ENCODE assay signal across 11 cellular contexts in genomic region chr16:8720080-8720966, GRCh38. TPM values are rescaled to one million over a fixed set of nuclear protein-coding genes. Genes with fewer than 3 reads are reported as not detected.
DNase-seq lines count a peak whose midpoint lies in the region; ATAC-seq and TF ChIP-seq lines count a peak whose summit lies in the region.
"Had no signal": no experiment of that assay in that cellular context is flagged by ENCODE, and none has a peak within 500 bp of the region (broad histone marks: within the 10 kb centered on the region; RNA-seq: fewer than 3 reads in every experiment).

No MANE protein-coding gene starts in this region.

- no peak overlapping the region for H3K27ac ChIP-seq in CD4-positive, alpha-beta memory T cell (ENCODE audit: low read depth, low read length)
- H3K27ac ChIP-seq in ascending aorta, result no peak overlapping the region
- H3K27ac ChIP-seq: BLaER1 treated with 17β-estradiol and CSF1 and Interleukin-3, amounts not matched to agents 10 nM and 100 nM had no signal

- no peaks in the 10 kb centered on the region for H3K9me3 ChIP-seq in CD4-positive, alpha-beta memory T cell (ENCODE audit: control insufficient read depth in 1 of 2, low read length in 2 of 2)
- peaks cover 0 to 7% of the 10 kb centered on the region in 2 donors for H3K9me3 ChIP-seq in ascending aorta

- peak; percentile 32; the same call in 1 of the 3 replicates for ATAC-seq in SK-N-SH treated with all-trans-retinoic acid at 6 μM for 48 hours
- ATAC-seq in left colon, result peak; percentile 46
- ATAC-seq in activated CD4-positive, alpha-beta T cell treated with anti-CD3 and anti-CD28 coated beads for 36 hours, result no peak
- no peak for ATAC-seq in activated naive CD8-positive, alpha-beta T cell treated with anti-CD3 and anti-CD28 coated beads, Interleukin-2, amount 50 U/mL, for 24 hours
- ATAC-seq: T-cell had no signal

- DNase-seq in C1 segment of cervical spinal cord (lab: John Stamatoyannopoulos, UW), result peak in 10 of 14 donors; percentile 10 to 50 (median 29)
- peak; percentile 22 for DNase-seq in NB4 (ENCODE audit: low read depth)
- no peak for DNase-seq in left colon
- no peak for DNase-seq in activated CD4-positive, alpha-beta T cell treated with anti-CD3 and anti-CD28 coated beads for 36 hours
- DNase-seq in CD4-positive, alpha-beta memory T cell, result no peak
- DNase-seq in ascending aorta (ENCODE audit: low spot score in 2 of 2), result no peak
- no peak for DNase-seq in activated naive CD8-positive, alpha-beta T cell treated with anti-CD3 and anti-CD28 coated beads, Interleukin-2, amount 50 U/mL, for 24 hours
- DNase-seq: activated naive CD4-positive, alpha-beta T cell treated with anti-CD3 and anti-CD28 coated beads, Interleukin-2, amount 10 ng/mL, durations not matched to agents 7 days and 5 days; T-cell had no signal

- no peaks in the 10 kb centered on the region for H3K4me1 Mint-ChIP-seq in activated CD4-positive, alpha-beta T cell treated with anti-CD3 and anti-CD28 coated beads for 36 hours
- no peaks in the 10 kb centered on the region for H3K4me1 Mint-ChIP-seq in CD4-positive, alpha-beta memory T cell
- no peaks in the 10 kb centered on the region for H3K4me1 Mint-ChIP-seq in activated naive CD8-positive, alpha-beta T cell treated with anti-CD3 and anti-CD28 coated beads, Interleukin-2, amount 50 U/mL, for 24 hours
- H3K4me1 Mint-ChIP-seq: activated naive CD4-positive, alpha-beta T cell treated with anti-CD3 and anti-CD28 coated beads, Interleukin-2, amount 10 ng/mL, durations not matched to agents 7 days and 5 days; T-cell had no signal

- H3K27me3 Mint-ChIP-seq in activated CD4-positive, alpha-beta T cell treated with anti-CD3 and anti-CD28 coated beads for 36 hours, result no peaks in the 10 kb centered on the region
- H3K27me3 Mint-ChIP-seq in CD4-positive, alpha-beta memory T cell, result no peaks in the 10 kb centered on the region
- H3K27me3 Mint-ChIP-seq in activated naive CD8-positive, alpha-beta T cell treated with anti-CD3 and anti-CD28 coated beads, Interleukin-2, amount 50 U/mL, for 24 hours, result no peaks in the 10 kb centered on the region
- H3K27me3 Mint-ChIP-seq: activated naive CD4-positive, alpha-beta T cell treated with anti-CD3 and anti-CD28 coated beads, Interleukin-2, amount 10 ng/mL, durations not matched to agents 7 days and 5 days; T-cell had no signal

- H3K36me3 Mint-ChIP-seq in activated CD4-positive, alpha-beta T cell treated with anti-CD3 and anti-CD28 coated beads for 36 hours (ENCODE audit: low read depth), result peaks cover 3% of the 10 kb centered on the region
- peaks cover 21 to 31% of the 10 kb centered on the region in 2 donors for H3K36me3 Mint-ChIP-seq in CD4-positive, alpha-beta memory T cell
- H3K36me3 Mint-ChIP-seq in activated naive CD8-positive, alpha-beta T cell treated with anti-CD3 and anti-CD28 coated beads, Interleukin-2, amount 50 U/mL, for 24 hours (ENCODE audit: low read depth), result peaks cover 7% of the 10 kb centered on the region
- H3K36me3 Mint-ChIP-seq: activated naive CD4-positive, alpha-beta T cell treated with anti-CD3 and anti-CD28 coated beads, Interleukin-2, amount 10 ng/mL, durations not matched to agents 7 days and 5 days had no signal

- H3K4me3 ChIP-seq in NB4 (ENCODE audit: low read depth, low read length) (no peak overlapping the region), ascending aorta (no peak overlapping the region)
- no peak overlapping the region for H3K4me3 ChIP-seq in CD4-positive, alpha-beta memory T cell (ENCODE audit: low read length in 2 of 2)
- H3K4me3 ChIP-seq: BLaER1 treated with 17β-estradiol and CSF1 and Interleukin-3, amounts not matched to agents 10 nM and 100 nM had no signal

- no peaks in the 10 kb centered on the region for H3K36me3 ChIP-seq in CD4-positive, alpha-beta memory T cell (ENCODE audit: insufficient read depth, low read length)
- no peaks in the 10 kb centered on the region for H3K36me3 ChIP-seq in ascending aorta

- H3K27ac Mint-ChIP-seq in activated CD4-positive, alpha-beta T cell treated with anti-CD3 and anti-CD28 coated beads for 36 hours, result no peak overlapping the region
- no peak overlapping the region for H3K27ac Mint-ChIP-seq in CD4-positive, alpha-beta memory T cell
- H3K27ac Mint-ChIP-seq in activated naive CD8-positive, alpha-beta T cell treated with anti-CD3 and anti-CD28 coated beads, Interleukin-2, amount 50 U/mL, for 24 hours, result no peak overlapping the region
- H3K27ac Mint-ChIP-seq: activated naive CD4-positive, alpha-beta T cell treated with anti-CD3 and anti-CD28 coated beads, Interleukin-2, amount 10 ng/mL, durations not matched to agents 7 days and 5 days; T-cell had no signal

- no peaks in the 10 kb centered on the region for H3K4me1 ChIP-seq in CD4-positive, alpha-beta memory T cell (ENCODE audit: insufficient read depth, low read length)
- no peaks in the 10 kb centered on the region for H3K4me1 ChIP-seq in ascending aorta

- TF ChIP-seq POLR2A in NB4 (IDR thresholded peaks at IDR 0.05; ENCODE audit: extremely low read depth, insufficient read length), result no peak

- POLR2A ChIA-PET in activated CD4-positive, alpha-beta T cell treated with anti-CD3 and anti-CD28 coated beads for 36 hours (lab: Charles Lee), result interaction anchor here (0.6 to 0.8 kb wide), 2 partner anchors 28 to 83 kb away, joined by 3 to 5 read pairs; no protein-coding TSS in a partner anchor
- POLR2A ChIA-PET in CD4-positive, alpha-beta memory T cell (lab: Charles Lee; ENCODE audit: partially characterized antibody), result no interaction called here

- CTCF ChIA-PET in activated CD4-positive, alpha-beta T cell treated with anti-CD3 and anti-CD28 coated beads for 36 hours (lab: Charles Lee), result no interaction called here
- CTCF ChIA-PET in CD4-positive, alpha-beta memory T cell (lab: Charles Lee; ENCODE audit: partially characterized antibody), result no interaction called here

- H3K27me3 ChIP-seq in CD4-positive, alpha-beta memory T cell (ENCODE audit: insufficient read depth, low read length), result no peaks in the 10 kb centered on the region
- no peaks in the 10 kb centered on the region for H3K27me3 ChIP-seq in ascending aorta
- H3K27me3 ChIP-seq: BLaER1 treated with 17β-estradiol and CSF1 and Interleukin-3, amounts not matched to agents 10 nM and 100 nM had no signal

- no peak overlapping the region for H3K4me3 Mint-ChIP-seq in activated CD4-positive, alpha-beta T cell treated with anti-CD3 and anti-CD28 coated beads for 36 hours
- H3K4me3 Mint-ChIP-seq in CD4-positive, alpha-beta memory T cell, result no peak overlapping the region
- no peak overlapping the region for H3K4me3 Mint-ChIP-seq in activated naive CD8-positive, alpha-beta T cell treated with anti-CD3 and anti-CD28 coated beads, Interleukin-2, amount 50 U/mL, for 24 hours
- H3K4me3 Mint-ChIP-seq: activated naive CD4-positive, alpha-beta T cell treated with anti-CD3 and anti-CD28 coated beads, Interleukin-2, amount 10 ng/mL, durations not matched to agents 7 days and 5 days; T-cell had no signal

- intact Hi-C loops in left colon (cut with DNase I, micrococcal nuclease) (no loop called here), ascending aorta (cut with DNase I) (no loop called here)
- intact Hi-C loops in activated CD4-positive, alpha-beta T cell treated with anti-CD3 and anti-CD28 coated beads for 36 hours (cut with DNase I, micrococcal nuclease), result no loop called here
- intact Hi-C loops in CD4-positive, alpha-beta memory T cell (cut with micrococcal nuclease), result no loop called here

- TF ChIP-seq CTCF in NB4 (IDR thresholded peaks at IDR 0.05; ENCODE audit: low read depth, low read length) (no peak), ascending aorta (IDR thresholded peaks at IDR 0.05) (no peak)

- H3K9me3 Mint-ChIP-seq in activated CD4-positive, alpha-beta T cell treated with anti-CD3 and anti-CD28 coated beads for 36 hours (ENCODE audit: low read depth), result peaks cover 3% of the 10 kb centered on the region
- H3K9me3 Mint-ChIP-seq in CD4-positive, alpha-beta memory T cell, result peaks cover 0 to 18% (median 4%) of the 10 kb centered on the region in 8 donors
- H3K9me3 Mint-ChIP-seq in activated naive CD8-positive, alpha-beta T cell treated with anti-CD3 and anti-CD28 coated beads, Interleukin-2, amount 50 U/mL, for 24 hours, result no peaks in the 10 kb centered on the region
- H3K9me3 Mint-ChIP-seq: T-cell had no signal

TF ChIP-seq in SK-N-SH treated with all-trans-retinoic acid at 6 μM for 48 hours, 23 proteins besides CTCF, POLR2A, EP300 and RAD21 (continues in another document):
- TF ChIP-seq ZNF70 (CRISPR knock-in tag; IDR thresholded peaks at IDR 0.05) (no peak), PATZ1 (CRISPR knock-in tag; IDR thresholded peaks at IDR 0.05; ENCODE audit: borderline replicate concordance) (no peak), TCF4 (CRISPR knock-in tag; IDR thresholded peaks at IDR 0.05; ENCODE audit: borderline replicate concordance) (no peak), TOX (CRISPR knock-in tag; IDR thresholded peaks at IDR 0.05; ENCODE audit: borderline replicate concordance) (no peak), RARB (CRISPR knock-in tag; IDR thresholded peaks at IDR 0.05) (no peak), ESRRG (CRISPR knock-in tag; IDR thresholded peaks at IDR 0.05) (no peak), ARNTL (CRISPR knock-in tag; IDR thresholded peaks at IDR 0.05; ENCODE audit: borderline replicate concordance, low read depth) (no peak)

RNA-seq across cellular contexts. Expression of gene ABAT, which starts 45.9 kb away (rescaled TPM):
- total RNA-seq in left colon (10 to 100 TPM in 1 of 2 donors, 1 to 10 TPM in 1; 9.2 to 24.2 TPM), ascending aorta (1.8 TPM)
- total RNA-seq in activated CD4-positive, alpha-beta T cell treated with anti-CD3 and anti-CD28 coated beads for 36 hours, result 1 to 10 TPM; 5.4 to 6.0 TPM
- total RNA-seq in CD4-positive, alpha-beta memory T cell, result 10 to 100 TPM; 10.0 to 10.8 TPM
- polyA plus RNA-seq in CD4-positive, alpha-beta memory T cell, result 1 to 10 TPM; 2.8 to 3.1 TPM

Comparison
In these comparisons a context has a peak if more than half of its experiments do, and no peak if none do; other contexts are left out.
1. DNase-seq: peak in C1 segment of cervical spinal cord (10 of 14) and NB4 (single experiment); none in left colon (0 of 2), activated CD4-positive, alpha-beta T cell treated with anti-CD3 and anti-CD28 coated beads for 36 hours (single experiment), CD4-positive, alpha-beta memory T cell (0 of 5), ascending aorta (0 of 2) and activated naive CD8-positive, alpha-beta T cell treated with anti-CD3 and anti-CD28 coated beads, Interleukin-2, amount 50 U/mL, for 24 hours (single experiment).
2. ATAC-seq: peak in SK-N-SH treated with all-trans-retinoic acid at 6 μM for 48 hours (single experiment) and left colon (single experiment); none in activated CD4-positive, alpha-beta T cell treated with anti-CD3 and anti-CD28 coated beads for 36 hours (single experiment) and activated naive CD8-positive, alpha-beta T cell treated with anti-CD3 and anti-CD28 coated beads, Interleukin-2, amount 50 U/mL, for 24 hours (single experiment).